Comparison of ENCODE assay signal across 31 cellular contexts in genomic region chr4:86657382-86657781, GRCh38.
"Had no signal": no experiment of that assay in that cellular context is flagged by ENCODE, and none has a peak within 500 bp of the region (broad histone marks: within the 10 kb centered on the region; RNA-seq: fewer than 3 reads in every experiment).

No MANE protein-coding gene starts in this region.

- H3K4me1 Mint-ChIP-seq: activated B cell treated with CpG ODN at 0.5 μM for 24 hours; activated CD4-positive, alpha-beta memory T cell treated with anti-CD3 and anti-CD28 coated beads, Interleukin-2, amount 10 ng/mL, durations not matched to agents 7 days and 5 days; activated CD8-positive, alpha-beta memory T cell treated with anti-CD3 and anti-CD28 coated beads, Interleukin-2, amount 10 ng/mL, durations not matched to agents 7 days and 5 days; activated naive CD4-positive, alpha-beta T cell treated with anti-CD3 and anti-CD28 coated beads, Interleukin-2, amount 50 U/mL, for 24 hours; activated naive CD8-positive, alpha-beta T cell treated with anti-CD3 and anti-CD28 coated beads, Interleukin-2, amount 10 ng/mL, durations not matched to agents 7 days and 5 days; central memory CD8-positive, alpha-beta T cell; T-cell had no signal

- H3K4me3 Mint-ChIP-seq: activated B cell treated with CpG ODN at 0.5 μM for 24 hours; activated CD4-positive, alpha-beta memory T cell treated with anti-CD3 and anti-CD28 coated beads, Interleukin-2, amount 10 ng/mL, durations not matched to agents 7 days and 5 days; activated CD8-positive, alpha-beta memory T cell treated with anti-CD3 and anti-CD28 coated beads, Interleukin-2, amount 10 ng/mL, durations not matched to agents 7 days and 5 days; activated naive CD4-positive, alpha-beta T cell treated with anti-CD3 and anti-CD28 coated beads, Interleukin-2, amount 50 U/mL, for 24 hours; activated naive CD8-positive, alpha-beta T cell treated with anti-CD3 and anti-CD28 coated beads, Interleukin-2, amount 10 ng/mL, durations not matched to agents 7 days and 5 days; activated T-cell treated with anti-CD3 and anti-CD28 coated beads, Interleukin-2, amount 50 U/mL, for 72 hours; central memory CD8-positive, alpha-beta T cell; T-cell had no signal

- H3K27me3 Mint-ChIP-seq: activated B cell treated with CpG ODN at 0.5 μM for 24 hours; activated CD4-positive, alpha-beta memory T cell treated with anti-CD3 and anti-CD28 coated beads, Interleukin-2, amount 10 ng/mL, durations not matched to agents 7 days and 5 days; activated naive CD4-positive, alpha-beta T cell treated with anti-CD3 and anti-CD28 coated beads, Interleukin-2, amount 50 U/mL, for 24 hours; central memory CD8-positive, alpha-beta T cell had no signal

- ATAC-seq: activated CD8-positive, alpha-beta memory T cell treated with anti-CD3 and anti-CD28 coated beads, Interleukin-2, amount 10 ng/mL, durations not matched to agents 7 days and 5 days; activated T-cell treated with anti-CD3 and anti-CD28 coated beads, Interleukin-2, amount 50 U/mL, for 72 hours; Right ventricle myocardium inferior; SK-N-SH treated with all-trans-retinoic acid at 6 μM for 48 hours; T-cell had no signal

- H3K36me3 Mint-ChIP-seq: activated CD8-positive, alpha-beta memory T cell treated with anti-CD3 and anti-CD28 coated beads, Interleukin-2, amount 10 ng/mL, durations not matched to agents 7 days and 5 days; T-cell had no signal

- DNase-seq: activated B cell treated with CpG ODN at 0.5 μM for 24 hours; activated CD4-positive, alpha-beta memory T cell treated with anti-CD3 and anti-CD28 coated beads, Interleukin-2, amount 10 ng/mL, durations not matched to agents 7 days and 5 days; activated CD4-positive, alpha-beta T cell treated with anti-CD3 and anti-CD28 coated beads for 4 hours; activated CD4-positive, CD25-positive, alpha-beta regulatory T cell treated with anti-CD3 and anti-CD28 coated beads, Interleukin-2, amount 50 U/mL, for 72 hours; activated CD8-positive, alpha-beta memory T cell treated with anti-CD3 and anti-CD28 coated beads for 24 hours; activated CD8-positive, alpha-beta memory T cell treated with anti-CD3 and anti-CD28 coated beads, Interleukin-2, amount 10 ng/mL, durations not matched to agents 7 days and 5 days; activated CD8-positive, alpha-beta memory T cell treated with anti-CD3 and anti-CD28 coated beads, Interleukin-2, amount 50 U/mL, for 48 hours; activated naive CD4-positive, alpha-beta T cell treated with Interleukin-2 at 50 U/mL for 16 hours; activated naive CD8-positive, alpha-beta T cell treated with anti-CD3 and anti-CD28 coated beads, Interleukin-2, amount 10 ng/mL, durations not matched to agents 7 days and 5 days; activated T-cell treated with anti-CD3 and anti-CD28 coated beads, Interleukin-2, amount 50 U/mL, for 72 hours; MV-4-11; NCI-H1092; NCI-H1417; NCI-H146; NCI-H187; NCI-H2029 treated with DMSO at 0.1 percent for 48 hours; NCI-H2107; NCI-H2171; NCI-H446; NCI-H524 treated with DMSO at 0.1 percent for 48 hours; Peyer's patch; RPMI8226; SIG-M5; T-cell; T-helper 2 cell; T-helper 9 cell had no signal

- H3K27ac Mint-ChIP-seq: activated B cell treated with CpG ODN at 0.5 μM for 24 hours; activated CD4-positive, alpha-beta memory T cell treated with anti-CD3 and anti-CD28 coated beads, Interleukin-2, amount 10 ng/mL, durations not matched to agents 7 days and 5 days; activated CD8-positive, alpha-beta memory T cell treated with anti-CD3 and anti-CD28 coated beads, Interleukin-2, amount 10 ng/mL, durations not matched to agents 7 days and 5 days; activated naive CD4-positive, alpha-beta T cell treated with anti-CD3 and anti-CD28 coated beads, Interleukin-2, amount 50 U/mL, for 24 hours; activated naive CD8-positive, alpha-beta T cell treated with anti-CD3 and anti-CD28 coated beads, Interleukin-2, amount 10 ng/mL, durations not matched to agents 7 days and 5 days; activated T-cell treated with anti-CD3 and anti-CD28 coated beads, Interleukin-2, amount 50 U/mL, for 72 hours; activated T-helper 2 cell treated with anti-CD3 and anti-CD28 coated beads, Interferon-gamma antibody, Interleukin-2, Interleukin-4, amounts not matched to agents 10 μg/mL and 5 μg/mL and 100 μg/mL, durations not matched to agents 14 hours and 24 hours and 36 hours; T-cell had no signal
